ENCODE assay signal across 17 cellular contexts in the genomic region with DNA sequence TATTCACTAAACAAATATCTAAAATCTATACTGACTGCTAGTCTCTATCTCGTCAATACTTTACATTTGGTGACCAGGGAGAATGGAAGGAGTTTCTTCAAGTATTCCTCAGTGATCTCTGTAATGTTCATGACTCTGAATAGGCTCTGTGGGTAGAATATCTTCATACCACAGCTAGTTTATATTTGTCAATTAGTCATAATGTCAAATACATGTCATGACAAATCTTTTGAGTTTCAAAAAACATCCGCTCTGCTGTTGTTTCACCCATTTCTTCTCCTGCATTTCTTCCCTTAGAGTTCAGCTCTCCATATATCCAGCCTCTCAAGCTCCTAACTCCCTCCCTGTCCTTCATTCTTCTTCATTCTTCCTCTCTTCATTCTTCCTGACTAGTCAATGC.
DNase-seq lines count a peak whose midpoint lies in the region; ATAC-seq and TF ChIP-seq lines count a peak whose summit lies in the region.
"Had no signal": no experiment of that assay in that cellular context is flagged by ENCODE, and none has a peak within 500 bp of the region (broad histone marks: within the 10 kb centered on the region; RNA-seq: fewer than 3 reads in every experiment).

No MANE protein-coding gene starts in this region.

- H4K20me1 ChIP-seq in mammary epithelial cell (ENCODE audit: insufficient read depth, low read length): no peaks in the 10 kb centered on the region
- H4K20me1 ChIP-seq: BLaER1 had no signal

- no peaks in the 10 kb centered on the region for H3K9me3 ChIP-seq in breast epithelium
- H3K9me3 ChIP-seq in mammary epithelial cell (replicated peaks; ENCODE audit: insufficient read depth, low read length): no peaks in the 10 kb centered on the region
- H3K9me3 ChIP-seq in colonic mucosa: no peaks in the 10 kb centered on the region
- H3K9me3 ChIP-seq: adrenal gland, BLaER1, lower lobe of right lung, thyroid gland had no signal

- no peak for ATAC-seq in HG03135 (IDR thresholded peaks at IDR 0.05; ENCODE audit: unreplicated experiment)
- ATAC-seq: natural killer cell had no signal

- H3K4me3 ChIP-seq in breast epithelium (no peak overlapping the region), mammary epithelial cell (replicated peaks in 1 of 3; ENCODE audit: insufficient read depth in 1 of 3, low read depth in 2 of 3, low read length in 3 of 3) (no peak overlapping the region), colonic mucosa (no peak overlapping the region)
- H3K4me3 ChIP-seq: adrenal gland, BLaER1, lower lobe of right lung, thyroid gland had no signal

- peak overlapping the region; percentile 48 for H3K4me2 ChIP-seq in mammary epithelial cell (ENCODE audit: insufficient read depth, low read depth, low read length)
- H3K4me2 ChIP-seq: BLaER1 had no signal

- no peaks in the 10 kb centered on the region for H3K36me3 ChIP-seq in breast epithelium
- H3K36me3 ChIP-seq in mammary epithelial cell (ENCODE audit: insufficient read depth, low read length): no peaks in the 10 kb centered on the region
- H3K36me3 ChIP-seq in colonic mucosa: no peaks in the 10 kb centered on the region
- H3K36me3 ChIP-seq: adrenal gland, BLaER1, lower lobe of right lung, thyroid gland had no signal

- H3K27ac ChIP-seq in breast epithelium: no peak overlapping the region
- H3K27ac ChIP-seq in mammary epithelial cell (ENCODE audit: insufficient read depth, low read depth, low read length): no peak overlapping the region
- H3K27ac ChIP-seq in colonic mucosa: no peak overlapping the region
- H3K27ac ChIP-seq: 22Rv1, adrenal gland, BLaER1, lower lobe of right lung, thyroid gland had no signal

- CTCF ChIA-PET in MCF 10A (lab: Yijun Ruan, JAX): interaction anchor here (0.6 to 4.1 kb wide), 42 partner anchors 9 to 1435 kb away, joined by 3 to 16 read pairs (median 4); no protein-coding TSS in a partner anchor
- CTCF ChIA-PET in mammary epithelial cell (lab: Charles Lee; ENCODE audit: low non-redundant PET): interaction anchor here (0.5 to 1.5 kb wide), 4 partner anchors 210 to 690 kb away, joined by 4 to 8 read pairs (median 8); no protein-coding TSS in a partner anchor

- H3K36me3 Mint-ChIP-seq in MCF 10A (ENCODE audit: insufficient read depth, unreplicated experiment): peaks cover 6% of the 10 kb centered on the region
- H3K36me3 Mint-ChIP-seq: natural killer cell; stimulated activated effector memory CD8-positive, alpha-beta T cell treated with anti-CD3 and anti-CD28 coated beads, Interleukin-12 subunit alpha, Interleukin-12 subunit beta, amount 100 ng/mL, for 72 hours had no signal

- no peaks in the 10 kb centered on the region for H3K27me3 ChIP-seq in breast epithelium
- H3K27me3 ChIP-seq in mammary epithelial cell (ENCODE audit: insufficient read depth, low read length): no peaks in the 10 kb centered on the region
- no peaks in the 10 kb centered on the region for H3K27me3 ChIP-seq in colonic mucosa
- H3K27me3 ChIP-seq: adrenal gland, BLaER1, thyroid gland had no signal

- H3K4me3 Mint-ChIP-seq in MCF 10A (ENCODE audit: unreplicated experiment): no peak overlapping the region
- H3K4me3 Mint-ChIP-seq: activated T-helper 17 cell treated with anti-CD3 and anti-CD28 coated beads, Interleukin-2, amount 50 U/mL, for 72 hours; natural killer cell; stimulated activated effector memory CD8-positive, alpha-beta T cell treated with anti-CD3 and anti-CD28 coated beads, Interleukin-12 subunit alpha, Interleukin-12 subunit beta, amount 100 ng/mL, for 72 hours had no signal

- TF ChIP-seq CTCF in MCF 10A (IDR thresholded peaks at IDR 0.05; ENCODE audit: unreplicated experiment): no peak
- TF ChIP-seq CTCF in breast epithelium (IDR thresholded peaks at IDR 0.05): no peak
- TF ChIP-seq CTCF in mammary epithelial cell (conservative IDR thresholded peaks at IDR 0.05 in 1 of 2, IDR thresholded peaks at IDR 0.05 in 1 of 2; ENCODE audit: extremely low read depth in 1 of 2, insufficient read depth in 1 of 2, low read depth in 1 of 2, low read length in 2 of 2): no peak
- no peak for TF ChIP-seq CTCF in colonic mucosa (IDR thresholded peaks at IDR 0.05)

- no peak for DNase-seq in MCF 10A (ENCODE audit: unreplicated experiment)
- no peak for DNase-seq in breast epithelium (ENCODE audit: low spot score in 2 of 2)
- DNase-seq in mammary epithelial cell: peak; percentile 32
- peak; percentile 28 for DNase-seq in kidney tubule cell (ENCODE audit: low spot score)
- DNase-seq in NCI-H2171 (lab: John Stamatoyannopoulos, UW): no peak
- DNase-seq in colonic mucosa: no peak
- no peak for DNase-seq in DMS153 treated with DMSO at 0.1 percent for 48 hours (lab: John Stamatoyannopoulos, UW; ENCODE audit: unreplicated experiment)
- DNase-seq: DMS 273 treated with DMSO at 0.1 percent for 48 hours, lower lobe of right lung, natural killer cell had no signal

- POLR2A ChIA-PET in MCF 10A (lab: Yijun Ruan, JAX): interaction anchor here (0.6 to 1.6 kb wide), 5 partner anchors 112 to 545 kb away, joined by 3 to 5 read pairs (median 3); no protein-coding TSS in a partner anchor

- no peaks in the 10 kb centered on the region for H3K79me2 ChIP-seq in mammary epithelial cell (ENCODE audit: insufficient read depth, low read length)

- H2AFZ ChIP-seq in mammary epithelial cell (ENCODE audit: low read depth, low read length): peak overlapping the region; percentile 72

- H3K9me3 Mint-ChIP-seq in MCF 10A (ENCODE audit: unreplicated experiment): no peaks in the 10 kb centered on the region
- H3K9me3 Mint-ChIP-seq: activated T-helper 17 cell treated with anti-CD3 and anti-CD28 coated beads, Interleukin-2, amount 50 U/mL, for 72 hours; natural killer cell; stimulated activated effector memory CD8-positive, alpha-beta T cell treated with anti-CD3 and anti-CD28 coated beads, Interleukin-12 subunit alpha, Interleukin-12 subunit beta, amount 100 ng/mL, for 72 hours had no signal

- H3K27me3 Mint-ChIP-seq in MCF 10A (ENCODE audit: insufficient read depth, unreplicated experiment): no peaks in the 10 kb centered on the region

- H3K27ac Mint-ChIP-seq in MCF 10A (ENCODE audit: low read depth, unreplicated experiment): peak overlapping the region; percentile 17
- H3K27ac Mint-ChIP-seq: activated T-helper 17 cell treated with anti-CD3 and anti-CD28 coated beads, Interleukin-2, amount 50 U/mL, for 72 hours; natural killer cell; stimulated activated effector memory CD8-positive, alpha-beta T cell treated with anti-CD3 and anti-CD28 coated beads, Interleukin-12 subunit alpha, Interleukin-12 subunit beta, amount 100 ng/mL, for 72 hours had no signal

- H3K4me1 Mint-ChIP-seq in MCF 10A (ENCODE audit: insufficient read depth, unreplicated experiment): peaks cover 14% of the 10 kb centered on the region
- H3K4me1 Mint-ChIP-seq: activated T-helper 17 cell treated with anti-CD3 and anti-CD28 coated beads, Interleukin-2, amount 50 U/mL, for 72 hours; natural killer cell; stimulated activated effector memory CD8-positive, alpha-beta T cell treated with anti-CD3 and anti-CD28 coated beads, Interleukin-12 subunit alpha, Interleukin-12 subunit beta, amount 100 ng/mL, for 72 hours had no signal

- BruUV-seq in MCF 10A (replicated peaks; lab: Mats Ljungman, UMichigan) (no TSS peak), mammary epithelial cell (replicated peaks; lab: Mats Ljungman, UMichigan) (no TSS peak)

- dilution Hi-C loops in mammary epithelial cell (cut with HindIII; ENCODE audit: low sequenced_read_pairs): no loop called here

- no peak for TF ChIP-seq POLR2A in breast epithelium (IDR thresholded peaks at IDR 0.05)

- H3K4me1 ChIP-seq in breast epithelium (no peaks in the 10 kb centered on the region), mammary epithelial cell (ENCODE audit: insufficient read depth, low read length) (peaks cover 7% of the 10 kb centered on the region), colonic mucosa (no peaks in the 10 kb centered on the region)
- H3K4me1 ChIP-seq: adrenal gland, BLaER1, lower lobe of right lung, thyroid gland had no signal

- intact Hi-C loops in MCF 10A (cut with micrococcal nuclease): loop anchor here (5.0 to 10.0 kb wide), 3 partner anchors 243 to 400 kb away; partner anchors contain the start of gene VRK2
- intact Hi-C loops in breast epithelium (cut with DNase I; ENCODE audit: low total_unique reads): no loop called here
- intact Hi-C loops in mammary epithelial cell (cut with micrococcal nuclease): loop anchor here (5.0 kb wide), 1 partner anchor 315 kb away; no protein-coding TSS in a partner anchor
- intact Hi-C loops in colonic mucosa (cut with DNase I): loop anchor here (2.0 kb wide), 1 partner anchor 541 kb away; no protein-coding TSS in a partner anchor

- in situ Hi-C loops in mammary epithelial cell (cut with MboI; ENCODE audit: low sequenced_read_pairs in 2 of 2): loop anchor here in 1 of 2 donors (25.0 kb wide), 2 partner anchors 535 to 685 kb away; no protein-coding TSS in a partner anchor

- H3K9ac ChIP-seq in mammary epithelial cell (ENCODE audit: insufficient read depth, low read length) (no peak overlapping the region), colonic mucosa (ENCODE audit: low read depth in 2 of 2, low read length in 2 of 2) (no peak overlapping the region)
- H3K9ac ChIP-seq: BLaER1 had no signal

- WGBS in mammary epithelial cell (ENCODE audit: low coverage, missing lambda C conversion rate): 49% methylated on average over 2 of the region's 2 CpGs

Comparison
In these comparisons a context has a peak if more than half of its experiments do, and no peak if none do; other contexts are left out.
1. DNase-seq: peak in mammary epithelial cell (single experiment) and kidney tubule cell (single experiment); none in MCF 10A (single experiment), breast epithelium (0 of 2), NCI-H2171 (single experiment), colonic mucosa (single experiment) and DMS153 treated with DMSO at 0.1 percent for 48 hours (single experiment).